In the genomic region with DNA sequence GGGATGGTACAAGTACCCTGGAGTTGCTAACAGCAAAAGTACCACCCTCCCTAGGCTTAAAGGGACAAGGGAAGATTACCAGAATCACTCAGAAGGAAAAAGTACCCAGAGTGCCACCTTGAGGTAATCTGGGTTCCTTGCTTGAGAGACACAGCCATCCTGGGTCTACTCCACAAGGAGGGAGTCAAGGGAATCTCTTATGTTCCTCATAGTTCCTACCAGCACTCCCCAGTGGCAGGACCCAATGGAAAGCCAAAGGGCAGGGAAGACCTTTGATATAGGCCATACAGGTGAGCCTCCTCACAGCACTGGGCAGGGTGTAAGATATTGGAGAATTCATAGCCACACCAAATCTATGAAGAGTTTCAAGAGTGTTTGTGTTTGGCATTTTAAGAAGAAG, we compare ENCODE assay signal across 10 cellular contexts. TPM values are rescaled to one million over a fixed set of nuclear protein-coding genes. Genes with fewer than 3 reads are reported as not detected.
DNase-seq lines count a peak whose midpoint lies in the region; ATAC-seq and TF ChIP-seq lines count a peak whose summit lies in the region.
"Had no signal": no experiment of that assay in that cellular context is flagged by ENCODE, and none has a peak within 500 bp of the region (broad histone marks: within the 10 kb centered on the region; RNA-seq: fewer than 3 reads in every experiment).

No MANE protein-coding gene starts in this region.

- H3F3A ChIP-seq in SK-N-SH (replicated peaks; ENCODE audit: insufficient read depth) = no peaks in the 10 kb centered on the region

- TF ChIP-seq CTCF in SK-N-SH (IDR thresholded peaks at IDR 0.05) (peak; percentile 23), epithelial cell of esophagus (IDR thresholded peaks at IDR 0.05; ENCODE audit: insufficient read depth, low read depth, low read length, missing control alignments) (peak; percentile 57), mucosa of descending colon (IDR thresholded peaks at IDR 0.05) (no peak)

- ATAC-seq in stimulated activated naive CD8-positive, alpha-beta T cell treated with anti-CD3 and anti-CD28 coated beads, Interleukin-15, amount 100 ng/mL, for 72 hours = peak; percentile 64
- ATAC-seq in mucosa of descending colon = no peak

- H3K27ac Mint-ChIP-seq in stimulated activated naive CD8-positive, alpha-beta T cell treated with anti-CD3 and anti-CD28 coated beads, Interleukin-15, amount 100 ng/mL, for 72 hours = no peak overlapping the region
- H3K27ac Mint-ChIP-seq: T-cell had no signal

- TF ChIP-seq RAD21 in SK-N-SH (IDR thresholded peaks at IDR 0.05; ENCODE audit: low read length) = no peak

- intact Hi-C loops in mucosa of descending colon (cut with DNase I, micrococcal nuclease) = no loop called here

- 0 out of 2 replicates have a peak, but pooled peaks cover 6% of the 10 kb centered on the region for H3K27me3 ChIP-seq in SK-N-SH (ENCODE audit: insufficient read depth)

- H2AFZ ChIP-seq in SK-N-SH (ENCODE audit: low read depth) = no peak overlapping the region

- H3K27me3 Mint-ChIP-seq in stimulated activated naive CD8-positive, alpha-beta T cell treated with anti-CD3 and anti-CD28 coated beads, Interleukin-15, amount 100 ng/mL, for 72 hours = peaks cover 28% of the 10 kb centered on the region
- H3K27me3 Mint-ChIP-seq: T-cell had no signal

- H3K4me3 Mint-ChIP-seq in stimulated activated naive CD8-positive, alpha-beta T cell treated with anti-CD3 and anti-CD28 coated beads, Interleukin-15, amount 100 ng/mL, for 72 hours = no peak overlapping the region
- H3K4me3 Mint-ChIP-seq: T-cell had no signal

- peaks cover 16% of the 10 kb centered on the region for H3K4me1 Mint-ChIP-seq in stimulated activated naive CD8-positive, alpha-beta T cell treated with anti-CD3 and anti-CD28 coated beads, Interleukin-15, amount 100 ng/mL, for 72 hours

- DNase-seq in activated CD4-positive, alpha-beta T cell treated with anti-CD3 and anti-CD28 coated beads for 4 hours = peak; percentile 36 to 43
- DNase-seq in activated CD4-positive, alpha-beta T cell treated with anti-CD3 and anti-CD28 coated beads for 1 hour = no peak
- DNase-seq in SK-N-SH (no peak), epithelial cell of esophagus (ENCODE audit: low read depth) (peak; percentile 50), NCI-H1105 treated with DMSO at 0.1 percent for 48 hours (lab: John Stamatoyannopoulos, UW) (no peak), NCI-H526 treated with DMSO at 0.1 percent for 48 hours (lab: John Stamatoyannopoulos, UW) (no peak), mucosa of descending colon (no peak)
- no peak for DNase-seq in stimulated activated naive CD8-positive, alpha-beta T cell treated with anti-CD3 and anti-CD28 coated beads, Interleukin-15, amount 100 ng/mL, for 72 hours
- DNase-seq: T-cell had no signal

- no peaks in the 10 kb centered on the region for H3K36me3 ChIP-seq in SK-N-SH (replicated peaks in 1 of 2; ENCODE audit: control insufficient read depth in 1 of 2, insufficient read depth in 2 of 2, low read length in 1 of 2)
- H3K36me3 ChIP-seq in mucosa of descending colon (ENCODE audit: low read depth) = no peaks in the 10 kb centered on the region

- POLR2A ChIA-PET in SK-N-SH (lab: Yijun Ruan, JAX) = no interaction called here

- no peaks in the 10 kb centered on the region for H3K9me3 ChIP-seq in SK-N-SH
- no peaks in the 10 kb centered on the region for H3K9me3 ChIP-seq in mucosa of descending colon

- no peak overlapping the region for H3K9ac ChIP-seq in SK-N-SH

- no peak overlapping the region for H3K4me2 ChIP-seq in SK-N-SH

- H3K27ac ChIP-seq in SK-N-SH (ENCODE audit: low read depth in 2 of 2, low read length in 1 of 2) = no peak overlapping the region

- H3K4me3 ChIP-seq in SK-N-SH (ENCODE audit: low read depth in 2 of 2, low read length in 1 of 2) (no peak overlapping the region), epithelial cell of esophagus (ENCODE audit: low read length) (no peak overlapping the region), mucosa of descending colon (no peak overlapping the region)

- no peaks in the 10 kb centered on the region for H3K79me2 ChIP-seq in SK-N-SH (ENCODE audit: insufficient read depth)

- no peak for TF ChIP-seq EP300 in SK-N-SH (IDR thresholded peaks at IDR 0.05; ENCODE audit: borderline replicate concordance in 1 of 2, low read depth in 1 of 2, low read length in 1 of 2)

- CTCF ChIA-PET in SK-N-SH (lab: Yijun Ruan, JAX) = no interaction called here

- no peaks in the 10 kb centered on the region for H3K9me2 ChIP-seq in SK-N-SH

- no peaks in the 10 kb centered on the region for H3K9me3 Mint-ChIP-seq in stimulated activated naive CD8-positive, alpha-beta T cell treated with anti-CD3 and anti-CD28 coated beads, Interleukin-15, amount 100 ng/mL, for 72 hours
- H3K9me3 Mint-ChIP-seq: T-cell had no signal

- no peaks in the 10 kb centered on the region for H4K20me1 ChIP-seq in SK-N-SH (ENCODE audit: insufficient read depth)

- H3K4me1 ChIP-seq in SK-N-SH (ENCODE audit: control insufficient read depth in 1 of 2, insufficient read depth in 2 of 2, low read depth in 1 of 2, low read length in 1 of 2) = no peaks in the 10 kb centered on the region
- H3K4me1 ChIP-seq in mucosa of descending colon (ENCODE audit: low read depth) = no peaks in the 10 kb centered on the region

TF ChIP-seq in SK-N-SH, 30 proteins besides CTCF, POLR2A, EP300 and RAD21:
- no peak for TF ChIP-seq NFIC (IDR thresholded peaks at IDR 0.05; ENCODE audit: borderline replicate concordance)
- TF ChIP-seq MEF2A (IDR thresholded peaks at IDR 0.05; ENCODE audit: borderline replicate concordance, low read depth) = no peak
- no peak for TF ChIP-seq ZBTB33 (IDR thresholded peaks at IDR 0.05; ENCODE audit: borderline replicate concordance, low read depth)
- TF ChIP-seq REST (IDR thresholded peaks at IDR 0.05; ENCODE audit: low read depth, low read length) = no peak
- TF ChIP-seq SMC3 (IDR thresholded peaks at IDR 0.05; ENCODE audit: low read depth, low read length) = no peak
- TF ChIP-seq SIN3A (IDR thresholded peaks at IDR 0.05; ENCODE audit: borderline replicate concordance, low read depth, low read length) = no peak
TF ChIP-seq in SK-N-SH: peak in this region for 0.

RNA-seq across cellular contexts. Expression of gene IL2, which starts 5.7 kb away (rescaled TPM):
- polyA plus RNA-seq in SK-N-SH (2012; rRNA removed) = not detected in 2 replicates
- not detected in 2 replicates for polyA plus RNA-seq in SK-N-SH (2012; cell fraction: cytosol; rRNA removed)
- polyA plus RNA-seq in SK-N-SH (2012; cell fraction: nucleus; rRNA removed) = not detected in 2 replicates
- total RNA-seq in mucosa of descending colon = not detected
- total RNA-seq: lung microvascular endothelial cell had no signal

Comparison
In these comparisons a context has a peak if more than half of its experiments do, and no peak if none do; other contexts are left out.
1. DNase-seq: peak in activated CD4-positive, alpha-beta T cell treated with anti-CD3 and anti-CD28 coated beads for 4 hours (2 of 2) and epithelial cell of esophagus (single experiment); none in activated CD4-positive, alpha-beta T cell treated with anti-CD3 and anti-CD28 coated beads for 1 hour (single experiment), SK-N-SH (single experiment), stimulated activated naive CD8-positive, alpha-beta T cell treated with anti-CD3 and anti-CD28 coated beads, Interleukin-15, amount 100 ng/mL, for 72 hours (0 of 2), NCI-H1105 treated with DMSO at 0.1 percent for 48 hours (single experiment), NCI-H526 treated with DMSO at 0.1 percent for 48 hours (single experiment) and mucosa of descending colon (0 of 3).